ENCODE assay signal across 1 cellular context in genomic region chr10:63280386-63280785, GRCh38.
TF ChIP-seq lines count a peak whose summit lies in the region.

No MANE protein-coding gene starts in this region.

TF ChIP-seq in IMR-90, 13 proteins besides CTCF, POLR2A, EP300 and RAD21 (continued from another document):
- peak; percentile 81 for TF ChIP-seq MAFK (IDR thresholded peaks at IDR 0.05; ENCODE audit: low read depth, low read length)
